In the genomic region with DNA sequence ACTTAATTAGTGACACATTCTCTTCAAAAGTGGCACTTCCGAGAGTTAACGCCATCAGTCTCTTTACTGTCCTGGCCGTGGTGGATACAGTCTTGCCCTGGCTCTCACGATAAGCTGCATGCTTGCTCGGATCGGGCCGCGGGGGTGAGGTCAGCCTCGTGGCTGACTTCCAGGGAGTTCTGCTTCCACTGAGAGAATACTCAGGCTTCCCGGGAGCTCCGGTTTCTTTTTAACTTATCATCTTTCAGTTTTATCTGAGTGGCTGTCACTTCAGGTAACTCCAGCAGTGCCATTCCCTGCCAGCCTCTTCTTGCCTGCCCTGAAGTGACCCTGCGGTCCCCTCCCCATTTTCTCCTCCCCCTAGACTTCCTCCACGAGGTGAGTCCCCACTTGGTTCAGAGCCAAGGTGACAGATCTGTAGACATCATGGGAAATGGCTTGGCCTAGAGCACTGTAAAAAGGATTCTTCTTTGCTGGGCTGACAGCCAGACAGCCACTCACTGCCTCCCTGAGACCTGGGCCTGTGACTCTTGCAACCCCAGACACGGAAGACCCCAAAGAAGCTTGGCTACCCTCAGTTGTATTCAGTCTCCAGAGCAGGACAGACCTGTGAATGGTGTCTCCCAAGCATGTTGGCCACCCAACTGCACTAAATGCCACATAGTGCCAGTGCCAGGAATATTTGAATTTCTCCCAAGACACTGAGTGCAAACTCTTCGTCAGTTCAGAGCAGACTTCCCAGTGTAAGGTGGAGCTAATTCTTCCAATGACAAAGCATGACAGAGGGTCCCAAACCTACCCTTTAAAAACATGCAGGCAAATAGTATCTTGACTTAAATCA, we compare ENCODE assay signal across 10 cellular contexts.
DNase-seq lines count a peak whose midpoint lies in the region; ATAC-seq lines count a peak whose summit lies in the region.
"Had no signal": no experiment of that assay in that cellular context is flagged by ENCODE, and none has a peak within 500 bp of the region (broad histone marks: within the 10 kb centered on the region; RNA-seq: fewer than 3 reads in every experiment).

No MANE protein-coding gene starts in this region.

- H3K4me1 Mint-ChIP-seq in dendritic cell treated with granulocyte-macrophage colony-stimulating factor and Interleukin-4, amounts not matched to agents 40 ng/mL and 50 ng/mL, for 4 days (ENCODE audit: low read depth) = peaks cover 59% of the 10 kb centered on the region
- no peaks in the 10 kb centered on the region for H3K4me1 Mint-ChIP-seq in stimulated activated naive B cell treated with anti-CD40 and anti-IgM and Interleukin-4, amounts not matched to agents 10 μg/mL and 1 μg/mL and 100 μg/mL, for 72 hours

- H3K9me3 Mint-ChIP-seq in dendritic cell treated with granulocyte-macrophage colony-stimulating factor and Interleukin-4, amounts not matched to agents 40 ng/mL and 50 ng/mL, for 4 days = no peaks in the 10 kb centered on the region
- no peaks in the 10 kb centered on the region for H3K9me3 Mint-ChIP-seq in stimulated activated naive B cell treated with anti-CD40 and anti-IgM and Interleukin-4, amounts not matched to agents 10 μg/mL and 1 μg/mL and 100 μg/mL, for 72 hours

- peak; percentile 9 for DNase-seq in NCI-H510A treated with DMSO at 0.1 percent for 48 hours (lab: John Stamatoyannopoulos, UW)
- DNase-seq in NCI-H510A (lab: John Stamatoyannopoulos, UW) = no peak
- peak; percentile 11 for DNase-seq in midbrain (lab: John Stamatoyannopoulos, UW)
- peak; percentile 63 for DNase-seq in ureter (ENCODE audit: low spot score)
- no peak for DNase-seq in COLO668 (lab: John Stamatoyannopoulos, UW; ENCODE audit: unreplicated experiment)
- no peak for DNase-seq in stimulated activated naive B cell treated with anti-CD40 and anti-IgM and Interleukin-4, amounts not matched to agents 10 μg/mL and 1 μg/mL and 100 μg/mL, for 72 hours
- DNase-seq: stimulated activated CD4-positive, alpha-beta T cell treated with anti-CD3 and anti-CD28 coated beads, Interleukin-4, amount 100 ng/mL, for 24 hours; T-helper 9 cell had no signal

- intact Hi-C loops in dendritic cell treated with granulocyte-macrophage colony-stimulating factor and Interleukin-4, amounts not matched to agents 40 ng/mL and 50 ng/mL, for 4 days (cut with micrococcal nuclease) = no loop called here

- peak overlapping the region; percentile 68 for H3K27ac Mint-ChIP-seq in dendritic cell treated with granulocyte-macrophage colony-stimulating factor and Interleukin-4, amounts not matched to agents 40 ng/mL and 50 ng/mL, for 4 days
- H3K27ac Mint-ChIP-seq in stimulated activated naive B cell treated with anti-CD40 and anti-IgM and Interleukin-4, amounts not matched to agents 10 μg/mL and 1 μg/mL and 100 μg/mL, for 72 hours = no peak overlapping the region

- H3K36me3 Mint-ChIP-seq in dendritic cell treated with granulocyte-macrophage colony-stimulating factor and Interleukin-4, amounts not matched to agents 40 ng/mL and 50 ng/mL, for 4 days (ENCODE audit: low read depth) = peaks cover 26% of the 10 kb centered on the region
- H3K36me3 Mint-ChIP-seq in stimulated activated naive B cell treated with anti-CD40 and anti-IgM and Interleukin-4, amounts not matched to agents 10 μg/mL and 1 μg/mL and 100 μg/mL, for 72 hours = no peaks in the 10 kb centered on the region

- H3K27me3 Mint-ChIP-seq in dendritic cell treated with granulocyte-macrophage colony-stimulating factor and Interleukin-4, amounts not matched to agents 40 ng/mL and 50 ng/mL, for 4 days = no peaks in the 10 kb centered on the region
- no peaks in the 10 kb centered on the region for H3K27me3 Mint-ChIP-seq in stimulated activated naive B cell treated with anti-CD40 and anti-IgM and Interleukin-4, amounts not matched to agents 10 μg/mL and 1 μg/mL and 100 μg/mL, for 72 hours

- no peak overlapping the region for H3K4me3 Mint-ChIP-seq in dendritic cell treated with granulocyte-macrophage colony-stimulating factor and Interleukin-4, amounts not matched to agents 40 ng/mL and 50 ng/mL, for 4 days
- no peak overlapping the region for H3K4me3 Mint-ChIP-seq in stimulated activated naive B cell treated with anti-CD40 and anti-IgM and Interleukin-4, amounts not matched to agents 10 μg/mL and 1 μg/mL and 100 μg/mL, for 72 hours

- ATAC-seq in HG03108 (IDR thresholded peaks at IDR 0.05; ENCODE audit: unreplicated experiment) = no peak
- ATAC-seq in stimulated activated naive B cell treated with anti-CD40 and anti-IgM and Interleukin-4, amounts not matched to agents 10 μg/mL and 1 μg/mL and 100 μg/mL, for 72 hours (replicated peaks) = no peak

Comparison
In these comparisons a context has a peak if more than half of its experiments do, and no peak if none do; other contexts are left out.
1. DNase-seq: peak in NCI-H510A treated with DMSO at 0.1 percent for 48 hours (single experiment), midbrain (single experiment) and ureter (single experiment); none in NCI-H510A (single experiment), COLO668 (single experiment) and stimulated activated naive B cell treated with anti-CD40 and anti-IgM and Interleukin-4, amounts not matched to agents 10 μg/mL and 1 μg/mL and 100 μg/mL, for 72 hours (single experiment).